Comparison of ENCODE assay signal across 8 cellular contexts in genomic region chr1:16905856-16906702, GRCh38. TPM values are rescaled to one million over a fixed set of nuclear protein-coding genes. Genes with fewer than 3 reads are reported as not detected.
DNase-seq lines count a peak whose midpoint lies in the region; ATAC-seq, FAIRE-seq and TF ChIP-seq lines count a peak whose summit lies in the region.

No MANE protein-coding gene starts in this region.

- H3K27me3 ChIP-seq in HCT116 (ENCODE audit: insufficient read depth, low read length) (no peaks in the 10 kb centered on the region), adipocyte (replicated peaks; ENCODE audit: control insufficient read depth, insufficient read depth, low read length) (no peaks in the 10 kb centered on the region)
- H3K27me3 ChIP-seq in naive thymus-derived CD4-positive, alpha-beta T cell (ENCODE audit: control insufficient read depth in 2 of 2, insufficient read depth in 2 of 2, low read length in 2 of 2) = no peaks in the 10 kb centered on the region

- peaks cover 22 to 48% (median 38%) of the 10 kb centered on the region in 7 donors for H3K4me1 Mint-ChIP-seq in naive thymus-derived CD4-positive, alpha-beta T cell
- H3K4me1 Mint-ChIP-seq in stimulated activated naive B cell treated with anti-CD40 and anti-IgM and Interleukin-4, amounts not matched to agents 10 μg/mL and 1 μg/mL and 100 μg/mL, for 72 hours = peaks cover 20 to 26% of the 10 kb centered on the region in 2 donors

- TF ChIP-seq CTCF in A549 (IDR thresholded peaks at IDR 0.05) (no peak), HCT116 (IDR thresholded peaks at IDR 0.05 in 2 of 3, conservative IDR thresholded peaks at IDR 0.05 in 1 of 3; ENCODE audit: borderline replicate concordance in 1 of 3, insufficient read depth in 1 of 3, low read depth in 2 of 3, low read length in 2 of 3) (no peak)

- H3K9me2 ChIP-seq in HCT116 (ENCODE audit: insufficient read depth) = no peaks in the 10 kb centered on the region

- 80% methylated on average over 11 of the region's 11 CpGs for WGBS in A549 (ENCODE audit: missing lambda C conversion rate)

- H3K4me3 ChIP-seq in A549 (no peak overlapping the region), HCT116 (replicated peaks in 1 of 2; ENCODE audit: low read depth in 1 of 2, low read length in 2 of 2) (no peak overlapping the region), adipocyte (ENCODE audit: low read length) (peak overlapping the region; percentile 84)
- H3K4me3 ChIP-seq in naive thymus-derived CD4-positive, alpha-beta T cell (ENCODE audit: low read length) = no peak overlapping the region

- CTCF ChIA-PET in A549 (lab: Yijun Ruan, JAX) (interaction anchor here (0.6 to 1.1 kb wide), 2 partner anchors 18 to 55 kb away, joined by 3 to 5 read pairs; no protein-coding TSS in a partner anchor), HCT116 (lab: Charles Lee) (interaction anchor here (1.3 to 2.0 kb wide), 2 partner anchors 139 to 285 kb away, joined by 3 to 6 read pairs; no protein-coding TSS in a partner anchor)
- CTCF ChIA-PET in naive thymus-derived CD4-positive, alpha-beta T cell (lab: Charles Lee) = interaction anchor here (0.7 to 1.7 kb wide), 3 partner anchors 10 to 56 kb away, joined by 3 to 4 read pairs (median 3); no protein-coding TSS in a partner anchor

- BruUV-seq in HCT116 (replicated peaks; lab: Mats Ljungman, UMichigan) = no TSS peak

- H4K20me1 ChIP-seq in HCT116 (ENCODE audit: insufficient read depth) = no peaks in the 10 kb centered on the region

- no peak for TF ChIP-seq EP300 in A549 (IDR thresholded peaks at IDR 0.05)

- ATAC-seq in A549 (no peak), HCT116 (no peak), HG02981 (IDR thresholded peaks at IDR 0.05; ENCODE audit: unreplicated experiment) (no peak)
- no peak for ATAC-seq in naive thymus-derived CD4-positive, alpha-beta T cell
- ATAC-seq in stimulated activated naive B cell treated with anti-CD40 and anti-IgM and Interleukin-4, amounts not matched to agents 10 μg/mL and 1 μg/mL and 100 μg/mL, for 72 hours (replicated peaks) = no peak

- peaks cover 0 to 11% (median 0%) of the 10 kb centered on the region in 11 donors for H3K9me3 Mint-ChIP-seq in naive thymus-derived CD4-positive, alpha-beta T cell
- no peaks in the 10 kb centered on the region for H3K9me3 Mint-ChIP-seq in stimulated activated naive B cell treated with anti-CD40 and anti-IgM and Interleukin-4, amounts not matched to agents 10 μg/mL and 1 μg/mL and 100 μg/mL, for 72 hours

- peaks cover 12% of the 10 kb centered on the region; the same call in 1 of the 3 replicates for H3K9me3 ChIP-seq in A549
- H3K9me3 ChIP-seq in HCT116 (ENCODE audit: control insufficient read depth in 1 of 2, insufficient read depth in 1 of 2, low read depth in 1 of 2, low read length in 2 of 2) = no peaks in the 10 kb centered on the region
- peaks cover 4% of the 10 kb centered on the region for H3K9me3 ChIP-seq in adipocyte (ENCODE audit: control insufficient read depth, low read length)
- no peaks in the 10 kb centered on the region for H3K9me3 ChIP-seq in naive thymus-derived CD4-positive, alpha-beta T cell (ENCODE audit: control insufficient read depth in 2 of 3, low read length in 3 of 3)

- TF ChIP-seq POLR2A in A549 (IDR thresholded peaks at IDR 0.05; ENCODE audit: low read length) (no peak), HCT116 (IDR thresholded peaks at IDR 0.05; ENCODE audit: borderline replicate concordance, extremely low read depth, insufficient read depth, insufficient read length) (no peak)

- RAD21 ChIA-PET in HCT116 (lab: Charles Lee; ENCODE audit: low non-redundant PET in 1 of 2, low total read pairs in 2 of 2, uncharacterized antibody in 2 of 2, unreplicated experiment in 2 of 2) = no interaction called here

- DNase-seq in A549 (ENCODE audit: low read depth in 1 of 2, low spot score in 1 of 2) (no peak), HCT116 (ENCODE audit: low read depth, low spot score) (no peak), adipocyte (ENCODE audit: low read depth) (no peak), NCI-H1417 treated with DMSO at 0.1 percent for 48 hours (lab: John Stamatoyannopoulos, UW) (no peak), 8988T (no peak)
- peak in 1 of 9 donors; percentile 25 for DNase-seq in naive thymus-derived CD4-positive, alpha-beta T cell
- no peak for DNase-seq in stimulated activated naive B cell treated with anti-CD40 and anti-IgM and Interleukin-4, amounts not matched to agents 10 μg/mL and 1 μg/mL and 100 μg/mL, for 72 hours

- no peak overlapping the region for H2AFZ ChIP-seq in HCT116 (ENCODE audit: low read depth, low read length, poor library complexity, severe bottlenecking)

- H3K27ac ChIP-seq in A549 (peak overlapping the region in 1 of 2 experiments; percentile 97; a peak in 3 of 6 replicates), HCT116 (ENCODE audit: low read depth, low read length) (peak overlapping the region; percentile 89)
- peak overlapping the region; percentile 98 for H3K27ac ChIP-seq in naive thymus-derived CD4-positive, alpha-beta T cell (ENCODE audit: low read depth, low read length)

- H3K4me2 ChIP-seq in A549 (peak overlapping the region; percentile 92; the same call in 2 of the 3 replicates), HCT116 (ENCODE audit: low read length) (peak overlapping the region; percentile 87)

- FAIRE-seq in A549 (lab: Jason Lieb, UNC) = no peak

- H3K4me3 Mint-ChIP-seq in naive thymus-derived CD4-positive, alpha-beta T cell = peak overlapping the region in 1 of 10 donors; percentile 19
- H3K4me3 Mint-ChIP-seq in stimulated activated naive B cell treated with anti-CD40 and anti-IgM and Interleukin-4, amounts not matched to agents 10 μg/mL and 1 μg/mL and 100 μg/mL, for 72 hours = no peak overlapping the region

- TF ChIP-seq RAD21 in A549 (conservative IDR thresholded peaks at IDR 0.05 in 1 of 2, IDR thresholded peaks at IDR 0.05 in 1 of 2) (no peak), HCT116 (IDR thresholded peaks at IDR 0.05; ENCODE audit: low read depth) (no peak)

- H3K27me3 Mint-ChIP-seq in naive thymus-derived CD4-positive, alpha-beta T cell = peaks cover 0 to 5% (median 0%) of the 10 kb centered on the region in 5 donors
- no peaks in the 10 kb centered on the region for H3K27me3 Mint-ChIP-seq in stimulated activated naive B cell treated with anti-CD40 and anti-IgM and Interleukin-4, amounts not matched to agents 10 μg/mL and 1 μg/mL and 100 μg/mL, for 72 hours

- intact Hi-C loops in HCT116 (cut with micrococcal nuclease) = loop anchor here (1.0 kb wide), 1 partner anchor 10 kb away; no protein-coding TSS in a partner anchor
- intact Hi-C loops in naive thymus-derived CD4-positive, alpha-beta T cell (cut with micrococcal nuclease) = loop anchor here (1.0 to 10.0 kb wide), 7 partner anchors 7 to 1381 kb away; partner anchors contain the start of genes SDHB (in 2 of the 2), CASP9 (in 1 of the 2) and DNAJC16 (in 1 of the 2)

- H3K36me3 ChIP-seq in HCT116 (ENCODE audit: control insufficient read depth in 1 of 2, insufficient read depth in 2 of 2, low read length in 2 of 2) (no peaks in the 10 kb centered on the region), adipocyte (ENCODE audit: control insufficient read depth, insufficient read depth, low read length, severe bottlenecking) (no peaks in the 10 kb centered on the region)
- H3K36me3 ChIP-seq in naive thymus-derived CD4-positive, alpha-beta T cell (ENCODE audit: control insufficient read depth in 2 of 3, insufficient read depth in 3 of 3, low read length in 3 of 3) = no peaks in the 10 kb centered on the region

- H3K79me2 ChIP-seq in HCT116 (ENCODE audit: insufficient read depth, low read length) = no peaks in the 10 kb centered on the region

- H3K4me1 ChIP-seq in A549 (peaks cover 8% of the 10 kb centered on the region; the same call in 2 of the 3 replicates), HCT116 (ENCODE audit: control insufficient read depth in 1 of 2, insufficient read depth in 2 of 2, low read length in 2 of 2) (peaks cover 20 to 52% of the 10 kb centered on the region in 2 experiments), adipocyte (ENCODE audit: control insufficient read depth, insufficient read depth, low read length) (peaks cover 22% of the 10 kb centered on the region)
- peaks cover 11 to 25% of the 10 kb centered on the region in 2 donors for H3K4me1 ChIP-seq in naive thymus-derived CD4-positive, alpha-beta T cell (ENCODE audit: control insufficient read depth in 2 of 2, insufficient read depth in 2 of 2, low read length in 2 of 2)

- H3K36me3 Mint-ChIP-seq in naive thymus-derived CD4-positive, alpha-beta T cell = peaks cover 0 to 13% (median 5%) of the 10 kb centered on the region in 5 donors
- no peaks in the 10 kb centered on the region for H3K36me3 Mint-ChIP-seq in stimulated activated naive B cell treated with anti-CD40 and anti-IgM and Interleukin-4, amounts not matched to agents 10 μg/mL and 1 μg/mL and 100 μg/mL, for 72 hours

- H3K9ac ChIP-seq in HCT116 (ENCODE audit: low read length) (peak overlapping the region; percentile 74), adipocyte (ENCODE audit: low read length) (peak overlapping the region; percentile 93)

- POLR2A ChIA-PET in A549 (lab: Yijun Ruan, JAX) = no interaction called here
- POLR2A ChIA-PET in HCT116 (lab: Charles Lee) = interaction anchor here (1.0 to 3.8 kb wide), 17 partner anchors 9 to 395 kb away, joined by 3 to 41 read pairs (median 5); partner anchors contain the start of genes NBPF1, RNU1-1 and RNU1-2
- POLR2A ChIA-PET in naive thymus-derived CD4-positive, alpha-beta T cell (lab: Charles Lee) = interaction anchor here (0.6 to 4.8 kb wide), 15 partner anchors 9 to 1058 kb away, joined by 3 to 72 read pairs (median 7); partner anchors contain the start of genes CROCC, RNU1-2, SDHB and SPEN

- no peak overlapping the region for H3K27ac Mint-ChIP-seq in naive thymus-derived CD4-positive, alpha-beta T cell
- no peak overlapping the region for H3K27ac Mint-ChIP-seq in stimulated activated naive B cell treated with anti-CD40 and anti-IgM and Interleukin-4, amounts not matched to agents 10 μg/mL and 1 μg/mL and 100 μg/mL, for 72 hours

RNA-seq across cellular contexts. Expression of gene RNU1-2, which starts 10.3 kb away (rescaled TPM):
- polyA plus RNA-seq in A549 (2011; rRNA removed) (56.2 TPM in 1 of 2 replicates, not detected in the other), A549 (2017; fragmentation: RNase III; extraction: RNeasy Plus Mini Kit Qiagen cat#74134 plus additional on column Dnase treatment) (6.5 to 8.5 TPM (median 6.6 TPM) in 3 replicates)
- polyA plus RNA-seq in A549 (2012; cell fraction: cytosol; rRNA removed) = not detected in 2 replicates
- not detected in 2 replicates for polyA plus RNA-seq in A549 (2012; cell fraction: nucleus; rRNA removed)
- polyA minus RNA-seq in A549 (2011; rRNA and poly(A)+ RNA removed) = 38,453 and 40,699 TPM in 2 replicates
- total RNA-seq in HCT116 (2021; ENCODE audit: unreplicated experiment) = 1,685 TPM
- polyA plus RNA-seq in HCT116 (2012) = 8.8 and 29.6 TPM in 2 replicates
- total RNA-seq in naive thymus-derived CD4-positive, alpha-beta T cell = 1,000 to 10,000 TPM; 2,341 to 4,458 (median 3,337) TPM
- polyA plus RNA-seq in naive thymus-derived CD4-positive, alpha-beta T cell = not detected

RNA-seq across cellular contexts. Expression of gene CROCC, which starts 15.7 kb away (rescaled TPM):
- polyA plus RNA-seq in A549 (2011; rRNA removed) (4.4 TPM in 2 replicates), A549 (2017; fragmentation: RNase III; extraction: RNeasy Plus Mini Kit Qiagen cat#74134 plus additional on column Dnase treatment) (6.8 to 11.8 TPM (median 10.6 TPM) in 3 replicates)
- polyA plus RNA-seq in A549 (2012; cell fraction: cytosol; rRNA removed) = 13.2 TPM in 2 replicates
- 55.2 and 67.4 TPM in 2 replicates for polyA plus RNA-seq in A549 (2012; cell fraction: nucleus; rRNA removed)
- 4.7 and 7.1 TPM in 2 replicates for polyA minus RNA-seq in A549 (2011; rRNA and poly(A)+ RNA removed)
- 30.1 TPM for total RNA-seq in HCT116 (2021; ENCODE audit: unreplicated experiment)
- 17.8 and 19.2 TPM in 2 replicates for polyA plus RNA-seq in HCT116 (2012)
- total RNA-seq in naive thymus-derived CD4-positive, alpha-beta T cell = 10 to 100 TPM; 33.8 to 84.8 (median 62.7) TPM
- 1 to 10 TPM; 1.4 to 6.8 TPM for polyA plus RNA-seq in naive thymus-derived CD4-positive, alpha-beta T cell
